Comparison of ENCODE assay signal across 8 cellular contexts in genomic region chr5:65103674-65104035, GRCh38.
DNase-seq lines count a peak whose midpoint lies in the region; ATAC-seq and TF ChIP-seq lines count a peak whose summit lies in the region.

No MANE protein-coding gene starts in this region.

- H3K4me3 ChIP-seq in GM08714 (ENCODE audit: low read length) (peak overlapping the region; percentile 61; the same call in 1 of the 2 replicates), PC-3 (ENCODE audit: low read length) (peak overlapping the region; percentile 65; the same call in 1 of the 2 replicates), epithelial cell of esophagus (ENCODE audit: low read length) (peak overlapping the region; percentile 56), rectal smooth muscle tissue (ENCODE audit: low read length) (peak overlapping the region; percentile 70)

- ATAC-seq in PC-3 (no peak), left colon (no peak)

- H2AFZ ChIP-seq in PC-3 (ENCODE audit: low read length): peak overlapping the region; percentile 91

- TF ChIP-seq CTCF in PC-3 (conservative IDR thresholded peaks at IDR 0.05; ENCODE audit: low read depth, low read length) (no peak), epithelial cell of esophagus (IDR thresholded peaks at IDR 0.05; ENCODE audit: insufficient read depth, low read depth, low read length, missing control alignments) (no peak)

- H3K27me3 ChIP-seq in PC-3 (ENCODE audit: low read length): no peaks in the 10 kb centered on the region
- no peaks in the 10 kb centered on the region for H3K27me3 ChIP-seq in rectal smooth muscle tissue (ENCODE audit: control insufficient read depth, insufficient read depth, low read length)

- H3K27ac ChIP-seq in PC-3 (ENCODE audit: low read length) (no peak overlapping the region), rectal smooth muscle tissue (ENCODE audit: low read depth, low read length) (no peak overlapping the region)

- CTCF ChIA-PET in PC-3 (lab: Charles Lee): interaction anchor here (0.6 kb wide), 2 partner anchors 286 to 415 kb away, joined by 3 to 4 read pairs; no protein-coding TSS in a partner anchor

- no peaks in the 10 kb centered on the region for H3K9me2 ChIP-seq in PC-3 (replicated peaks; ENCODE audit: low read length)

- DNase-seq in PC-3: no peak
- DNase-seq in epithelial cell of esophagus (ENCODE audit: low read depth): no peak
- no peak for DNase-seq in posterior vena cava (ENCODE audit: low spot score)
- no peak for DNase-seq in NCI-H1105 treated with DMSO at 0.1 percent for 48 hours (lab: John Stamatoyannopoulos, UW)
- DNase-seq in left colon: no peak
- no peak for DNase-seq in epidermal melanocyte (ENCODE audit: insufficient read length, low spot score)

- H3K4me2 ChIP-seq in PC-3 (ENCODE audit: low read length): peak overlapping the region; percentile 73

- intact Hi-C loops in PC-3 (cut with micrococcal nuclease): loop anchor here (5.0 kb wide), 4 partner anchors 59 to 291 kb away; no protein-coding TSS in a partner anchor
- intact Hi-C loops in posterior vena cava (cut with DNase I): loop anchor here in 1 of 2 donors (10.0 kb wide), 2 partner anchors 139 to 381 kb away; partner anchors contain the start of gene ADAMTS6
- intact Hi-C loops in left colon (cut with DNase I, micrococcal nuclease): loop anchor here in 1 of 2 donors (5.0 kb wide), 1 partner anchor 379 kb away; the partner anchor contains the start of gene ADAMTS6

- no peaks in the 10 kb centered on the region for H3K36me3 ChIP-seq in PC-3 (ENCODE audit: low read depth, low read length)
- no peaks in the 10 kb centered on the region for H3K36me3 ChIP-seq in rectal smooth muscle tissue (ENCODE audit: control insufficient read depth, insufficient read depth, low read length)

- no TSS peak for BruUV-seq in PC-3 (replicated peaks; lab: Mats Ljungman, UMichigan)

- H3K9ac ChIP-seq in PC-3 (ENCODE audit: low read length): no peak overlapping the region
- no peak overlapping the region for H3K9ac ChIP-seq in rectal smooth muscle tissue (ENCODE audit: low read length)

- no peaks in the 10 kb centered on the region for H3F3A ChIP-seq in PC-3 (ENCODE audit: low read length, unreplicated experiment)

- peaks cover 5% of the 10 kb centered on the region; the same call in 1 of the 2 replicates for H3K4me1 ChIP-seq in PC-3 (ENCODE audit: insufficient read depth, low read length)
- no peaks in the 10 kb centered on the region for H3K4me1 ChIP-seq in rectal smooth muscle tissue (ENCODE audit: control insufficient read depth, insufficient read depth, low read length)

- no peaks in the 10 kb centered on the region for H3K79me2 ChIP-seq in PC-3 (ENCODE audit: low read length)

- POLR2A ChIA-PET in PC-3 (lab: Charles Lee; ENCODE audit: unreplicated experiment): no interaction called here

- H4K20me1 ChIP-seq in PC-3 (ENCODE audit: low read length): no peaks in the 10 kb centered on the region

- no peaks in the 10 kb centered on the region for H3K9me3 ChIP-seq in PC-3 (ENCODE audit: low read length)
